ENCODE assay signal across 8 cellular contexts in the genomic region with DNA sequence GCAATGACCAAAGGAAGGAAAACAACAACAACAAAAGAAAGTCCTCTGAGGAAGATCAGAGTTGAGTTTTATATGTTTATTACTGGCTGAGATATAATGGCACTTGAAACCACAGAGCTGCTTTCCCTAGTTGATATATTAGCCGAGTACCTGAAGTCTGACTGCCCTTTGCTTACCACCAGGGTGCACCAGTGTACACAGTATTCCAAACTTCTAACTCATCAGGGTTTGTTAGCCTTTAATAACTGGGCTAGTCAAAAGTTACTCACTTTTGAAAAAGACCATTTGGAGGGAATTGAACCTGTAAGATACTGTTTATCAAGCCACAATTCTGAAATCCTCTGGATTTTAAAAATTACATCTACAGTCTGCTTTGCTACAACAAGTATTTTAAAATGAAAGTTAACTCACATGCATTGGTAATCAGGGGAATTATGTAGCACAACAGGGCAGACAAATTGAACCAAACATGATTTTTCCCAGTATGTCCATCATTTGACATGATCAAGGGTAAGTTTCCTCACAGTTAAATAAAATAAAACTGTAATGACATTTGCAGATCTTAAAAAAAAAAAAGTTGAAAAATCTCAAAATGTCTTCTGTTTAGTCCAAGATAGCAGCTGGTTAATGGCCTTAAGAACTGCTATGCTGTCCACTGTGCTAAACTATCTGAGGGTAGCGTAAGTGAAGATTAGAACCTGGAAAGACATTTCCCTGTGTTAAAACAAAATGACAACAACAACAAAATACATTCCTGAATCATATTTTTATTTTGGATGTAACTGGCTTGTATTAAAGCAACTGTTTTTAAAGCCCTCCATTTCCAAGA. TPM values are rescaled to one million over a fixed set of nuclear protein-coding genes. Genes with fewer than 3 reads are reported as not detected.
A peak's percentile ranks its signal among the peaks of the same experiment; 100 is the strongest.
DNase-seq lines count a peak whose midpoint lies in the region; ATAC-seq, FAIRE-seq and TF ChIP-seq lines count a peak whose summit lies in the region.

No MANE protein-coding gene starts in this region.

- TF ChIP-seq CTCF in OCI-LY3 (IDR thresholded peaks at IDR 0.05; ENCODE audit: low read depth, low read length) (peak; percentile 81), mesothelial cell of epicardium (IDR thresholded peaks at IDR 0.05; ENCODE audit: unreplicated experiment) (peak; percentile 60)

- no peaks in the 10 kb centered on the region for H4K20me1 ChIP-seq in OCI-LY3 (ENCODE audit: insufficient read depth, low read length)

- H3K36me3 ChIP-seq in OCI-LY3 (replicated peaks; ENCODE audit: low read depth, low read length) = no peaks in the 10 kb centered on the region

- no peak overlapping the region for H3K4me3 Mint-ChIP-seq in mesothelial cell of epicardium

- no peaks in the 10 kb centered on the region for H3K9me3 ChIP-seq in OCI-LY3 (ENCODE audit: insufficient read depth, low read length)

- peak; percentile 80 for FAIRE-seq in GM19239 (lab: Jason Lieb, UNC)
- peak; percentile 54 for FAIRE-seq in endometrium (lab: Jason Lieb, UNC)

- H3K27ac Mint-ChIP-seq in mesothelial cell of epicardium = no peak overlapping the region

- 0 out of 2 replicates have a peak overlapping the region, but pooled peaks have one; percentile 23 for H3K4me2 ChIP-seq in OCI-LY3 (ENCODE audit: low read length)

- peaks cover 2% of the 10 kb centered on the region for H3K4me1 Mint-ChIP-seq in mesothelial cell of epicardium

- H3K27me3 ChIP-seq in OCI-LY3 (ENCODE audit: low read depth, low read length) = peaks cover 16% of the 10 kb centered on the region; the same call in 1 of the 2 replicates

- H3K4me3 ChIP-seq in OCI-LY3 (ENCODE audit: low read length) = 0 out of 2 replicates have a peak overlapping the region, but pooled peaks have one; percentile 9

- peak; percentile 91 for ATAC-seq in HG03378 (IDR thresholded peaks at IDR 0.05; ENCODE audit: unreplicated experiment)

- no peak overlapping the region for H3K27ac ChIP-seq in OCI-LY3 (ENCODE audit: low read length)

- H3K36me3 Mint-ChIP-seq in mesothelial cell of epicardium = no peaks in the 10 kb centered on the region

- H3K4me1 ChIP-seq in OCI-LY3 (ENCODE audit: low read length) = peaks cover 7% of the 10 kb centered on the region

- H2AFZ ChIP-seq in OCI-LY3 (ENCODE audit: low read depth, low read length) = no peak overlapping the region

- peaks cover 4% of the 10 kb centered on the region for H3K27me3 Mint-ChIP-seq in mesothelial cell of epicardium (ENCODE audit: low read depth)

- in situ Hi-C loops in Caki2 (cut with HindIII; ENCODE audit: low pct_unique_long_range_greater_than_20kb, low sequenced_read_pairs) = no loop called here

- DNase-seq in Caki2 (ENCODE audit: low read depth) (peak; percentile 51), GM19239 (ENCODE audit: insufficient read length, low spot score) (no peak), mesothelial cell of epicardium (ENCODE audit: low spot score in 2 of 2, unreplicated experiment in 2 of 2) (no peak), GM19238 (ENCODE audit: insufficient read length, low spot score) (no peak)
- DNase-seq in activated effector memory CD4-positive, alpha-beta T cell treated with anti-CD3 and anti-CD28 coated beads, Interleukin-2, amount 50 U/mL, for 16 hours = no peak

- H3K9ac ChIP-seq in OCI-LY3 (ENCODE audit: low read length) = no peak overlapping the region

- H3K9me3 Mint-ChIP-seq in mesothelial cell of epicardium = no peaks in the 10 kb centered on the region

- no peaks in the 10 kb centered on the region for H3K79me2 ChIP-seq in OCI-LY3 (ENCODE audit: low read length)

RNA-seq across cellular contexts. Expression of a gene that starts 57.3 kb away (rescaled TPM):
- 1.2 TPM in 1 of 2 replicates, not detected in the other for total RNA-seq in Caki2 (2014; rRNA removed; shearing (Covaris generic); ENCODE audit: low replicate concordance)
- total RNA-seq in mesothelial cell of epicardium = 0.20 to 0.42 TPM in 2 of 3 replicates, not detected in the other
